24 cellular contexts compared by ENCODE assay signal in the genomic region with DNA sequence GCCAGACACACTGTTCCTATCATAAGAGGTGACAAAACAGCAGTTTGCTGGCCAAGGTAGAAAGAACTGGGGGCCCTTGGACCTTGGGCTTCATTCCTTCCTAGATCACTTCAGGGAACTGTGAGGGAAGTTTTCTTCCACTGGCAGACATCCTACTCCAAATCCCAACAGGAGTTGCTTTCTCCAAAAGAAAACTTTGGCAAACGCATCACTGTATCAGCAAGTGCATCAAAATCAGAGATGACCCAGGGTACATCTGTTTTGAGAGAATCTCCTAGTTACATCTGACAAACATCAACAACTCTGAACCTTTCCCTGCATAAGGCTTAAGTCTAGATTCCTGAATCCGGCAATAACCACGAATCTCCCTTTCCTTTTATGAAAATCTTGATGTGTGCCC.
DNase-seq lines count a peak whose midpoint lies in the region; ATAC-seq, FAIRE-seq and TF ChIP-seq lines count a peak whose summit lies in the region.
"Had no signal": no experiment of that assay in that cellular context is flagged by ENCODE, and none has a peak within 500 bp of the region (broad histone marks: within the 10 kb centered on the region; RNA-seq: fewer than 3 reads in every experiment).

No MANE protein-coding gene starts in this region.

- H3K4me3 ChIP-seq in gastroesophageal sphincter (no peak overlapping the region), tibial nerve (no peak overlapping the region)
- H3K4me3 ChIP-seq: BLaER1 had no signal

- TF ChIP-seq POLR2A in gastroesophageal sphincter (IDR thresholded peaks at IDR 0.05) (no peak), tibial nerve (IDR thresholded peaks at IDR 0.05) (no peak), GM12891 (IDR thresholded peaks at IDR 0.05; ENCODE audit: low read depth, low read length) (no peak)

- TF ChIP-seq CTCF in gastroesophageal sphincter (IDR thresholded peaks at IDR 0.05): no peak
- no peak for TF ChIP-seq CTCF in neural crest cell (conservative IDR thresholded peaks at IDR 0.05)
- TF ChIP-seq CTCF in tibial nerve (IDR thresholded peaks at IDR 0.05): no peak

- peak overlapping the region in 1 of 4 donors; percentile 37 for H3K27ac ChIP-seq in gastroesophageal sphincter
- H3K27ac ChIP-seq in tibial nerve: peak overlapping the region in 3 of 4 donors; percentile 58 to 73 (median 73)
- H3K27ac ChIP-seq: BLaER1 had no signal

- H3K9me3 Mint-ChIP-seq in neural crest cell: no peaks in the 10 kb centered on the region

- H3K4me3 Mint-ChIP-seq in neural crest cell: no peak overlapping the region
- H3K4me3 Mint-ChIP-seq: CD14-positive monocyte; CD4-positive, alpha-beta memory T cell; CD4-positive, CD25-positive, alpha-beta regulatory T cell; CD8-positive, alpha-beta memory T cell had no signal

- H3K4me1 Mint-ChIP-seq in neural crest cell: peaks cover 45% of the 10 kb centered on the region
- H3K4me1 Mint-ChIP-seq: CD14-positive monocyte; CD4-positive, alpha-beta memory T cell; CD4-positive, CD25-positive, alpha-beta regulatory T cell; CD8-positive, alpha-beta memory T cell had no signal

- no peaks in the 10 kb centered on the region for H3K27me3 Mint-ChIP-seq in neural crest cell (ENCODE audit: low read depth)

- H3K4me1 ChIP-seq in gastroesophageal sphincter (peaks cover 0 to 9% (median 7%) of the 10 kb centered on the region in 3 donors), tibial nerve (peaks cover 2 to 49% (median 18%) of the 10 kb centered on the region in 4 donors)
- H3K4me1 ChIP-seq: BE2C, BLaER1, Caco-2 had no signal

- ATAC-seq in gastroesophageal sphincter (peak; percentile 56), GM21717 (IDR thresholded peaks at IDR 0.05; ENCODE audit: unreplicated experiment) (no peak)

- H3K9me3 ChIP-seq in gastroesophageal sphincter: no peaks in the 10 kb centered on the region
- no peaks in the 10 kb centered on the region for H3K9me3 ChIP-seq in tibial nerve
- H3K9me3 ChIP-seq: BE2C, BLaER1, Caco-2 had no signal

- H3K36me3 ChIP-seq in gastroesophageal sphincter (no peaks in the 10 kb centered on the region), tibial nerve (no peaks in the 10 kb centered on the region)
- H3K36me3 ChIP-seq: BE2C, BLaER1 had no signal

- peak overlapping the region; percentile 60 for H3K27ac Mint-ChIP-seq in neural crest cell (ENCODE audit: unreplicated experiment)
- H3K27ac Mint-ChIP-seq: CD14-positive monocyte; CD4-positive, alpha-beta memory T cell; CD4-positive, CD25-positive, alpha-beta regulatory T cell; CD8-positive, alpha-beta memory T cell had no signal

- no peaks in the 10 kb centered on the region for H3K36me3 Mint-ChIP-seq in neural crest cell (ENCODE audit: low read depth)
- H3K36me3 Mint-ChIP-seq: CD14-positive monocyte; CD4-positive, alpha-beta memory T cell; CD4-positive, CD25-positive, alpha-beta regulatory T cell; CD8-positive, alpha-beta memory T cell had no signal

- H3K27me3 ChIP-seq in gastroesophageal sphincter (no peaks in the 10 kb centered on the region), tibial nerve (no peaks in the 10 kb centered on the region)
- H3K27me3 ChIP-seq: BE2C, BLaER1 had no signal

- no peak for TF ChIP-seq EP300 in gastroesophageal sphincter (IDR thresholded peaks at IDR 0.05)
- peak in 1 of 2 donors; percentile 51 for TF ChIP-seq EP300 in tibial nerve (IDR thresholded peaks at IDR 0.05)

- DNase-seq in neural crest cell (ENCODE audit: low read depth, low spot score): no peak
- peak in 1 of 2 donors; percentile 16 for DNase-seq in tibial nerve (ENCODE audit: low spot score in 2 of 2)
- no peak for DNase-seq in GM12891 (ENCODE audit: insufficient read length, low spot score)
- no peak for DNase-seq in COLO668 (lab: John Stamatoyannopoulos, UW; ENCODE audit: unreplicated experiment)
- DNase-seq: 8988T; ACHN; BE2C; C1 segment of cervical spinal cord; Caco-2; Calu3; CD4-positive, alpha-beta memory T cell; CD4-positive, CD25-positive, alpha-beta regulatory T cell; CD8-positive, alpha-beta memory T cell; DMS79 treated with DMSO at 0.1 percent for 48 hours; GF-D8 had no signal

- FAIRE-seq in GM12891 (lab: Jason Lieb, UNC): no peak
- FAIRE-seq: A204.1, D721Med, G401.6, GM12892, GM18507 had no signal

- 56% methylated on average over 3 of the region's 3 CpGs; no CpG with 5 or more reads in 1 of the 2 donors for WGBS in gastroesophageal sphincter (ENCODE audit: low coverage in 1 of 2), 2 donors
- WGBS in tibial nerve, 2 donors: 52 to 65% methylated on average over 3 of the region's 3 CpGs

TF ChIP-seq in GM12891, 5 proteins besides CTCF, POLR2A, EP300 and RAD21:
- TF ChIP-seq PAX5 (IDR thresholded peaks at IDR 0.05; ENCODE audit: insufficient read depth, low read length, severe bottlenecking) (no peak), TAF1 (IDR thresholded peaks at IDR 0.05; ENCODE audit: low read depth, low read length) (no peak), POLR2AphosphoS5 (IDR thresholded peaks at IDR 0.05; ENCODE audit: low read depth, low read length) (no peak)
